13 cellular contexts compared by ENCODE assay signal in the genomic region with DNA sequence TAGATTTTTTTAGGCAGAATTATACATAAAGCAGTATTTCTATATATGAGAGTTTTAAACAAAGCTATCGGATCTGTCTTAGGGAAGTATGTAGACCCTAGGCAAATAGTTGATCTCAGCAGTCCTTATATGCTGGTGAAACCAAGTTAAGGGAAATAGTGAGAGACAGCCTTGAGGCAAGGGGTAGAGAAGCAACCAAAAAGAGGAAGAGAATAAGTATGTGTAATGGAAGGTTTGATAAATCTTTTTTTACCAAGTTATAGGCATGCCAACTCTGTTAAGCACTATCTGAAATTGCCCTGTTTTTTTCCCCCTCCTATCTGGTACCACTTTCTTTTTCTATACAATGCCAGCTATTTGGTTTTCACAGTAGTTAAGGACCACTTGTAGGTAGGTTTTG. TPM values are rescaled to one million over a fixed set of nuclear protein-coding genes. Genes with fewer than 3 reads are reported as not detected.
A peak's percentile ranks its signal among the peaks of the same experiment; 100 is the strongest.
DNase-seq lines count a peak whose midpoint lies in the region; ATAC-seq and TF ChIP-seq lines count a peak whose summit lies in the region.
"Had no signal": no experiment of that assay in that cellular context is flagged by ENCODE, and none has a peak within 500 bp of the region (broad histone marks: within the 10 kb centered on the region; RNA-seq: fewer than 3 reads in every experiment).

No MANE protein-coding gene starts in this region.

- in situ Hi-C loops in G401 (cut with HindIII; ENCODE audit: low sequenced_read_pairs) (no loop called here), GM13977 (cut with MboI; ENCODE audit: low pct_unique_long_range_greater_than_20kb, low sequenced_read_pairs, unreplicated experiment) (no loop called here)

- peak overlapping the region; percentile 47 for H3K27ac Mint-ChIP-seq in activated naive CD8-positive, alpha-beta T cell
- H3K27ac Mint-ChIP-seq: CD4-positive, CD25-positive, alpha-beta regulatory T cell had no signal

- H3K4me3 Mint-ChIP-seq in activated naive CD8-positive, alpha-beta T cell, result no peak overlapping the region

- no peaks in the 10 kb centered on the region for H3K9me3 Mint-ChIP-seq in activated naive CD8-positive, alpha-beta T cell (ENCODE audit: low read depth)
- H3K9me3 Mint-ChIP-seq: CD4-positive, CD25-positive, alpha-beta regulatory T cell had no signal

- ATAC-seq in GM18511 (IDR thresholded peaks at IDR 0.05; ENCODE audit: unreplicated experiment) (peak; percentile 80), GM21515 (IDR thresholded peaks at IDR 0.05; ENCODE audit: unreplicated experiment) (peak; percentile 53), HG03378 (IDR thresholded peaks at IDR 0.05; ENCODE audit: unreplicated experiment) (peak; percentile 52), HG03097 (IDR thresholded peaks at IDR 0.05; ENCODE audit: low FRiP score, unreplicated experiment) (no peak)

- peaks cover 2% of the 10 kb centered on the region for H3K27me3 Mint-ChIP-seq in activated naive CD8-positive, alpha-beta T cell

- peaks cover 26% of the 10 kb centered on the region for H3K4me1 Mint-ChIP-seq in activated naive CD8-positive, alpha-beta T cell (ENCODE audit: low read depth)

- no peak for DNase-seq in EL
- DNase-seq in G401 (ENCODE audit: low spot score), result no peak
- no peak for DNase-seq in GM13977 (ENCODE audit: low spot score)
- DNase-seq: CD4-positive, CD25-positive, alpha-beta regulatory T cell; glutamatergic neuron; NCI-H524 treated with DMSO at 0.1 percent for 48 hours had no signal

- H3K36me3 Mint-ChIP-seq in activated naive CD8-positive, alpha-beta T cell, result peaks cover 2% of the 10 kb centered on the region
- H3K36me3 Mint-ChIP-seq: CD4-positive, CD25-positive, alpha-beta regulatory T cell had no signal

- no peak for TF ChIP-seq CTCF in GM13977 (IDR thresholded peaks at IDR 0.05; ENCODE audit: extremely low read depth, insufficient read depth, missing control alignments)

RNA-seq across cellular contexts. Expression of a gene that starts 19.9 kb away (rescaled TPM):
- total RNA-seq in G401 (2014; rRNA removed; shearing (Covaris generic)), result 52.9 and 57.2 TPM in 2 replicates
- total RNA-seq: activated CD8-positive, alpha-beta memory T cell treated with anti-CD3 and anti-CD28 coated beads for 36 hours; CD4-positive, CD25-positive, alpha-beta regulatory T cell; lung microvascular endothelial cell had no signal

RNA-seq across cellular contexts. Expression of a gene that starts 44.3 kb away (rescaled TPM):
- total RNA-seq in G401 (2014; rRNA removed; shearing (Covaris generic)), result 305 and 441 TPM in 2 replicates

RNA-seq across cellular contexts. Expression of a gene that starts 49.0 kb away (rescaled TPM):
- 119 and 132 TPM in 2 replicates for total RNA-seq in G401 (2014; rRNA removed; shearing (Covaris generic))
